Comparison of ENCODE assay signal across 1 cellular context in genomic region chr20:43917380-43917779, GRCh38.
TF ChIP-seq lines count a peak whose summit lies in the region.

No MANE protein-coding gene starts in this region.

TF ChIP-seq in GM12878, 131 proteins besides CTCF, POLR2A, EP300 and RAD21 (continued from another document):
- TF ChIP-seq ZBTB40 (IDR thresholded peaks at IDR 0.05; ENCODE audit: borderline replicate concordance) (peak; percentile 67; the same call in 1 of the 2 replicates), BCL3 (IDR thresholded peaks at IDR 0.05; ENCODE audit: borderline replicate concordance, insufficient read depth, low read depth, low read length, poor library complexity, severe bottlenecking) (no peak), CBX5 (IDR thresholded peaks at IDR 0.05; ENCODE audit: low read depth) (no peak), ZBTB33 (IDR thresholded peaks at IDR 0.05) (0 out of 2 replicates have a peak, but pooled peaks have one; percentile 37), BMI1 (IDR thresholded peaks at IDR 0.05; ENCODE audit: borderline replicate concordance) (peak; percentile 88)
